ENCODE assay signal across 1 cellular context in the genomic region with DNA sequence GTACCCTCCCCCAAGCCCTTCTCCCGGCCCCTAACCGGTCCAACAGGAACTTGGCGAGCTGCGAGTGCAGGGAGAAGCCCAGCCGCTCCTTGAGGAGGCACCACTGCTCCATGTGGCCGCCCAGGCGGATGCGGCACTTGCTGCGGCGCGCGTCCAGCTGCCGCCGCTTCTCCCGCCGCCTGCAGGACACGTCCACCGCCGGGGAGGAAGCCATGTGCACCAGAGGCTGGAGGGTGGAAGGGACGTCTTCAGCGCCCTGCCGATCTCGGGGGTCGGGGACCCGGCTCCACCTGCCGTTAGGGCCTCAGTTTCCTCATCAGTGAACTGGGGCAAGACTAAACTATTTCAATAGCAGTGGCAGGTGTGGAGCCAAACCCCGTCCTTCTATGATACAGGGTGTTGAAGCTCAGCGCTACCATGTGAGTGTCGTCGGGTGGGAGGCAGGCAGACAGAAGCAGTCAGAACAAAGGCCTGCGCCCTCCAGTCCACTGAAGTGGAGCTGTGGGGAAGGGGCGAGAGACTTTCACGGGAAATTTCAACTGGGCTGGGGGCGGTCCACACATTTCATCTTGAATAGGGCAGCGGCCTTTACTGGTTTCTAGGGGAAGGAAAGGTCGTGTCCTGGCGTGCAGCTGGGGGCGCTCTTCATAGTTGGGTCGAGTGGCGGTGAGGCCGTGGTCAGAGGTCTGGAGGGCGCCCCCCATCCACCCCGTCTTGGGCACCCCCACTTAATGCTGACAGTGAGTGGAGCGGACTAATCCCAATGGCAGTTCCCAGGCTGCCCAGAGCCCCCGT.
TF ChIP-seq lines count a peak whose summit lies in the region.

No MANE protein-coding gene starts in this region.

TF ChIP-seq in HCT116, 20 proteins besides CTCF, POLR2A, EP300 and RAD21 (continued from another document):
- TF ChIP-seq POLR2AphosphoS5 (IDR thresholded peaks at IDR 0.05; ENCODE audit: low read depth, low read length) (peak; percentile 19; the same call in 1 of the 2 replicates), SP1 (IDR thresholded peaks at IDR 0.05; ENCODE audit: low read depth) (no peak), FOSL1 (IDR thresholded peaks at IDR 0.05; ENCODE audit: low read depth) (no peak)
